ENCODE assay signal across 8 cellular contexts in the genomic region with DNA sequence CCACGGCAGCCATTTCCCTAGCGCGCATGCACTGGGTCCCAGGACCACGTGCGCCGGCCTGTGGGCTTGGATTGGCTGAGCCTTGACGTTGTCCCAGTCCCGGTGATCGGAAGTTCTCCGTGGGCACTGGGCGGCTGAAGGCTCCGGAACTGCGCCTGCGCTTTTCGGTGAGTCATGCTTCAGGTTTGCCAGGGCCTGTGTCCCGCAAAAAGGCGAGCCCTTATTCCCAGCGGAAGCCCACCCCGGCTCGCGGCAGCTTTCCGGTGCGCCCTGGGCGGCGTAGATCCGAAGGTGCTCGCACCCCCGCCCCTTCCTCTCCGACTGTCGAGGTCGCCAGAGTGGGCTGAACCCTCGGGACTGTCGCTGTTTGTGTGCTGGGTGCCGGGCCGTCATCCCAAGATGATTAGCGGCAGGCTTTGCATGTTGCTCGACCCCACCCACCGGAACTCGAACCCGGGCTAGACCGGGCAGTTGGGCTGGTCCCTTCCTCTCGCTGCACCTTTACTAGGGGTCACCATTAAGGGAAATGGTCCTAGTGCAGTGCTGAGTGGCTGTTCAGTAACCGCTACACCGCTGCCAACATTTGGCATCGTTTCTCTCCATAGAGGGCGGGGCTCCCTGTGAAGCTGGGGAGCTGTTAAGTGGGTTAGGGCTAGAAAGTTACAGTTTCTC. TPM values are rescaled to one million over a fixed set of nuclear protein-coding genes. Genes with fewer than 3 reads are reported as not detected.
DNase-seq lines count a peak whose midpoint lies in the region; ATAC-seq lines count a peak whose summit lies in the region.

A gene with protein sequence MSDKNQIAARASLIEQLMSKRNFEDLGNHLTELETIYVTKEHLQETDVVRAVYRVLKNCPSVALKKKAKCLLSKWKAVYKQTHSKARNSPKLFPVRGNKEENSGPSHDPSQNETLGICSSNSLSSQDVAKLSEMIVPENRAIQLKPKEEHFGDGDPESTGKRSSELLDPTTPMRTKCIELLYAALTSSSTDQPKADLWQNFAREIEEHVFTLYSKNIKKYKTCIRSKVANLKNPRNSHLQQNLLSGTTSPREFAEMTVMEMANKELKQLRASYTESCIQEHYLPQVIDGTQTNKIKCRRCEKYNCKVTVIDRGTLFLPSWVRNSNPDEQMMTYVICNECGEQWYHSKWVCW (plus strand): TSS at position 120 of the 672 bp plus-strand sequence. CDS start 9,368 bp downstream, outside the sequence.

- peaks cover 4 to 5% of the 10 kb centered on the region in 2 donors for H3K4me1 Mint-ChIP-seq in effector memory CD8-positive, alpha-beta T cell (ENCODE audit: low read depth in 2 of 2)

- DNase-seq in COR-L47 (lab: John Stamatoyannopoulos, UW) (peak; percentile 93), HT-29 (ENCODE audit: low spot score) (peak; percentile 93), NOMO-1 treated with DMSO at 0.1 percent for 48 hours (lab: John Stamatoyannopoulos, UW; ENCODE audit: unreplicated experiment) (peak; percentile 98), medulla oblongata (ENCODE audit: extremely low spot score) (peak; percentile 94)
- peak; percentile 57 to 95 (median 83) for DNase-seq in activated CD8-positive, alpha-beta memory T cell treated with anti-CD3 and anti-CD28 coated beads for 48 hours (ENCODE audit: low read depth in 2 of 3, low spot score in 2 of 3)
- peak; percentile 84 to 89 (median 88) for DNase-seq in effector memory CD8-positive, alpha-beta T cell
- peak; percentile 83 to 89 (median 89) for DNase-seq in stimulated activated CD4-positive, alpha-beta T cell treated with anti-CD3 and anti-CD28 coated beads, TNF-alpha, amount 100 ng/mL, for 48 hours (ENCODE audit: low read depth in 3 of 3)

- peaks cover 8% of the 10 kb centered on the region for H3K36me3 Mint-ChIP-seq in effector memory CD8-positive, alpha-beta T cell (ENCODE audit: insufficient read depth)

- peak within 1 kb of the TSS; percentile 92 to 95 for H3K27ac Mint-ChIP-seq in effector memory CD8-positive, alpha-beta T cell

- no peaks in the 10 kb centered on the region for H3K27me3 Mint-ChIP-seq in effector memory CD8-positive, alpha-beta T cell

- no peaks in the 10 kb centered on the region for H3K9me3 Mint-ChIP-seq in effector memory CD8-positive, alpha-beta T cell

- H3K4me3 Mint-ChIP-seq in effector memory CD8-positive, alpha-beta T cell = peak within 1 kb of the TSS; percentile 84 to 87

- ATAC-seq in GM21360 (IDR thresholded peaks at IDR 0.05; ENCODE audit: unreplicated experiment) = peak; percentile 98
- peak; percentile 89 for ATAC-seq in effector memory CD8-positive, alpha-beta T cell (replicated peaks)

RNA-seq across cellular contexts. Expression of the gene that starts here (rescaled TPM):
- total RNA-seq in HT-29 (2014; rRNA removed; shearing (Covaris generic)) = 0.53 and 0.76 TPM in 2 replicates

Comparison
In these comparisons a context has a peak if more than half of its experiments do, and no peak if none do; other contexts are left out.
1. Peak in every context shown above with its lines: DNase-seq and ATAC-seq.
2. Peak in DNase-seq in HT-29; RNA of the gene not detected or under 1 TPM.